12 cellular contexts compared by ENCODE assay signal in genomic region chr19:43638214-43638990, GRCh38. TPM values are rescaled to one million over a fixed set of nuclear protein-coding genes. Genes with fewer than 3 reads are reported as not detected.
DNase-seq lines count a peak whose midpoint lies in the region; ATAC-seq and TF ChIP-seq lines count a peak whose summit lies in the region.
"Had no signal": no experiment of that assay in that cellular context is flagged by ENCODE, and none has a peak within 500 bp of the region (broad histone marks: within the 10 kb centered on the region; RNA-seq: fewer than 3 reads in every experiment).

No MANE protein-coding gene starts in this region.

- no peak overlapping the region for H3K9ac ChIP-seq in HUES48 (ENCODE audit: low read depth, low read length)

- H3K27ac ChIP-seq in CD4-positive, alpha-beta T cell (ENCODE audit: low read depth, low read length): no peak overlapping the region
- no peak overlapping the region for H3K27ac ChIP-seq in HUES48 (ENCODE audit: low read depth, low read length)
- H3K27ac ChIP-seq in transverse colon: peak overlapping the region in 1 of 4 donors; percentile 30

- no peak for DNase-seq in CD4-positive, alpha-beta T cell
- DNase-seq in cerebellar cortex (ENCODE audit: low spot score): peak; percentile 59
- DNase-seq in naive thymus-derived CD8-positive, alpha-beta T cell: no peak
- no peak for DNase-seq in stimulated activated CD8-positive, alpha-beta memory T cell treated with anti-CD3 and anti-CD28 coated beads, Interleukin-4, amount 100 ng/mL, for 48 hours
- DNase-seq in transverse colon: no peak
- DNase-seq in HUDEP-2 (lab: John Stamatoyannopoulos, UW; ENCODE audit: unreplicated experiment in 76 of 76): no peak
- DNase-seq: activated gamma-delta T cell; NCI-H2171; stimulated activated CD4-positive, alpha-beta T cell treated with anti-CD3 and anti-CD28 coated beads, Interleukin-1b, Interleukin-23, amount 100 ng/mL, for 48 hours had no signal

- POLR2A ChIA-PET in CD4-positive, alpha-beta T cell (lab: Charles Lee): interaction anchor here (1.0 kb wide), 1 partner anchor 30 kb away, joined by 3 read pairs; no protein-coding TSS in a partner anchor
- POLR2A ChIA-PET in naive thymus-derived CD8-positive, alpha-beta T cell (lab: Charles Lee): no interaction called here

- no peak for TF ChIP-seq EP300 in transverse colon (IDR thresholded peaks at IDR 0.05; ENCODE audit: low read depth)

- no peak for TF ChIP-seq CTCF in CD4-positive, alpha-beta T cell (IDR thresholded peaks at IDR 0.05)
- no peak for TF ChIP-seq CTCF in transverse colon (IDR thresholded peaks at IDR 0.05)

- no peaks in the 10 kb centered on the region for H3K9me3 ChIP-seq in CD4-positive, alpha-beta T cell (ENCODE audit: control insufficient read depth, low read length)
- H3K9me3 ChIP-seq in HUES48 (ENCODE audit: control insufficient read depth, insufficient read depth, low read length) (no peaks in the 10 kb centered on the region), transverse colon (no peaks in the 10 kb centered on the region)

- peak overlapping the region; percentile 85 for H3K4me3 Mint-ChIP-seq in CD4-positive, alpha-beta T cell
- peak overlapping the region; percentile 70 to 91 (median 86) for H3K4me3 Mint-ChIP-seq in naive thymus-derived CD8-positive, alpha-beta T cell

- H3K4me1 ChIP-seq in HUES48 (ENCODE audit: control insufficient read depth, insufficient read depth, low read length): peaks cover 23% of the 10 kb centered on the region
- peaks cover 6 to 14% (median 10%) of the 10 kb centered on the region in 4 donors for H3K4me1 ChIP-seq in transverse colon

- H3K4me3 ChIP-seq in HUES48 (ENCODE audit: low read depth, low read length): peak overlapping the region; percentile 72
- no peak overlapping the region for H3K4me3 ChIP-seq in transverse colon

- H3K27ac Mint-ChIP-seq in CD4-positive, alpha-beta T cell: no peak overlapping the region
- H3K27ac Mint-ChIP-seq in naive thymus-derived CD8-positive, alpha-beta T cell: peak overlapping the region in 4 of 10 donors; percentile 7 to 59 (median 54)

- peaks cover 27% of the 10 kb centered on the region for H3K27me3 ChIP-seq in CD4-positive, alpha-beta T cell (ENCODE audit: control insufficient read depth, insufficient read depth, low read length)
- H3K27me3 ChIP-seq in HUES48 (ENCODE audit: control insufficient read depth, insufficient read depth, low read length): peaks cover 52% of the 10 kb centered on the region
- peaks cover 42% of the 10 kb centered on the region for H3K27me3 ChIP-seq in transverse colon

- no peaks in the 10 kb centered on the region for H3K9me3 Mint-ChIP-seq in CD4-positive, alpha-beta T cell
- H3K9me3 Mint-ChIP-seq in naive thymus-derived CD8-positive, alpha-beta T cell: no peaks in the 10 kb centered on the region

- intact Hi-C loops in CD4-positive, alpha-beta T cell (cut with DNase I, micrococcal nuclease): loop anchor here in 1 of 2 experiments (2.0 kb wide), 1 partner anchor 30 kb away; no protein-coding TSS in a partner anchor
- intact Hi-C loops in transverse colon (cut with DNase I; ENCODE audit: low total_unique reads): no loop called here

- H3K27me3 Mint-ChIP-seq in CD4-positive, alpha-beta T cell: peaks cover 33% of the 10 kb centered on the region
- peaks cover 14 to 46% (median 22%) of the 10 kb centered on the region in 5 donors for H3K27me3 Mint-ChIP-seq in naive thymus-derived CD8-positive, alpha-beta T cell

- CTCF ChIA-PET in CD4-positive, alpha-beta T cell (lab: Charles Lee): no interaction called here

- in situ Hi-C loops in transverse colon (cut with MboI; ENCODE audit: low pct_ligation_motif_present in 1 of 4, low pct_unique_long_range_greater_than_20kb in 1 of 4, low sequenced_read_pairs in 3 of 4): no loop called here

- no peaks in the 10 kb centered on the region for H3K36me3 Mint-ChIP-seq in CD4-positive, alpha-beta T cell (ENCODE audit: low read depth)
- H3K36me3 Mint-ChIP-seq in naive thymus-derived CD8-positive, alpha-beta T cell: no peaks in the 10 kb centered on the region

- no peaks in the 10 kb centered on the region for H3K36me3 ChIP-seq in HUES48 (ENCODE audit: control insufficient read depth, insufficient read depth, low read length)
- no peaks in the 10 kb centered on the region for H3K36me3 ChIP-seq in transverse colon

- TF ChIP-seq POLR2A in transverse colon (IDR thresholded peaks at IDR 0.05): no peak

- no peak for ATAC-seq in CD4-positive, alpha-beta T cell (ENCODE audit: poor library complexity)
- no peak for ATAC-seq in naive thymus-derived CD8-positive, alpha-beta T cell
- ATAC-seq in HG03354 (IDR thresholded peaks at IDR 0.05; ENCODE audit: poor library complexity, severe bottlenecking, unreplicated experiment): no peak

- H3K4me1 Mint-ChIP-seq in CD4-positive, alpha-beta T cell (ENCODE audit: low read depth): peaks cover 13% of the 10 kb centered on the region
- peaks cover 8 to 34% (median 17%) of the 10 kb centered on the region in 4 donors for H3K4me1 Mint-ChIP-seq in naive thymus-derived CD8-positive, alpha-beta T cell

- 75 to 84% methylated on average over 3 to 13 of the region's 13 CpGs for WGBS in transverse colon (ENCODE audit: low coverage in 1 of 2), 2 donors

RNA-seq across cellular contexts. Expression of gene CADM4, which starts 1.2 kb away (rescaled TPM):
- total RNA-seq in CD4-positive, alpha-beta T cell: under 1 TPM; 0.28 to 0.36 TPM
- under 1 TPM; 0.39 to 0.63 TPM for total RNA-seq in naive thymus-derived CD8-positive, alpha-beta T cell
- not detected for polyA plus RNA-seq in naive thymus-derived CD8-positive, alpha-beta T cell
- 1 to 10 TPM in 3 of 4 donors, not detected in 1; 2.5 to 4.0 (median 3.7) TPM for total RNA-seq in transverse colon

RNA-seq across cellular contexts. Expression of gene ZNF428, which starts 19.0 kb away (rescaled TPM):
- 10 to 100 TPM; 22.3 to 24.8 TPM for total RNA-seq in CD4-positive, alpha-beta T cell
- 10 to 100 TPM; 31.2 to 31.6 TPM for total RNA-seq in naive thymus-derived CD8-positive, alpha-beta T cell
- 10 to 100 TPM; 16.5 to 20.6 (median 18.3) TPM for polyA plus RNA-seq in naive thymus-derived CD8-positive, alpha-beta T cell
- total RNA-seq in transverse colon: 10 to 100 TPM in 3 of 4 donors, 1 to 10 TPM in 1; 3.0 to 17.1 (median 15.1) TPM

RNA-seq across cellular contexts. Expression of gene SRRM5, which starts 26.5 kb away (rescaled TPM):
- total RNA-seq in CD4-positive, alpha-beta T cell: under 1 TPM; 0.25 to 0.56 TPM
- total RNA-seq in naive thymus-derived CD8-positive, alpha-beta T cell: 1 to 10 TPM; 1.4 TPM
- under 1 TPM in 2 of 3 donors, not detected in 1; 0.08 to 0.94 TPM for polyA plus RNA-seq in naive thymus-derived CD8-positive, alpha-beta T cell
- total RNA-seq in transverse colon: 1 to 10 TPM in 1 of 4 donors, under 1 TPM in 2, not detected in 1; 0.14 to 2.2 (median 0.64) TPM
- total RNA-seq: lung microvascular endothelial cell had no signal

RNA-seq across cellular contexts. Expression of gene PLAUR, which starts 31.6 kb away (rescaled TPM):
- total RNA-seq in CD4-positive, alpha-beta T cell: 10 to 100 TPM; 19.6 to 21.1 TPM
- 1 to 10 TPM; 1.3 to 1.7 TPM for total RNA-seq in naive thymus-derived CD8-positive, alpha-beta T cell
- 1 to 10 TPM in 1 of 3 donors, under 1 TPM in 1, not detected in 1; 0.71 to 1.6 TPM for polyA plus RNA-seq in naive thymus-derived CD8-positive, alpha-beta T cell
- 10 to 100 TPM; 12.1 to 76.2 (median 54.7) TPM for total RNA-seq in transverse colon

RNA-seq across cellular contexts. Expression of gene ZNF576, which starts 42.0 kb away (rescaled TPM):
- 1 to 10 TPM; 4.1 to 4.8 TPM for total RNA-seq in CD4-positive, alpha-beta T cell
- 10 to 100 TPM; 17.1 to 17.8 TPM for total RNA-seq in naive thymus-derived CD8-positive, alpha-beta T cell
- 10 to 100 TPM in 1 of 3 donors, 1 to 10 TPM in 2; 6.2 to 10.4 (median 9.3) TPM for polyA plus RNA-seq in naive thymus-derived CD8-positive, alpha-beta T cell
- total RNA-seq in transverse colon: 10 to 100 TPM in 2 of 4 donors, 1 to 10 TPM in 2; 3.7 to 11.9 (median 9.8) TPM
